13 cellular contexts compared by ENCODE assay signal in the genomic region with DNA sequence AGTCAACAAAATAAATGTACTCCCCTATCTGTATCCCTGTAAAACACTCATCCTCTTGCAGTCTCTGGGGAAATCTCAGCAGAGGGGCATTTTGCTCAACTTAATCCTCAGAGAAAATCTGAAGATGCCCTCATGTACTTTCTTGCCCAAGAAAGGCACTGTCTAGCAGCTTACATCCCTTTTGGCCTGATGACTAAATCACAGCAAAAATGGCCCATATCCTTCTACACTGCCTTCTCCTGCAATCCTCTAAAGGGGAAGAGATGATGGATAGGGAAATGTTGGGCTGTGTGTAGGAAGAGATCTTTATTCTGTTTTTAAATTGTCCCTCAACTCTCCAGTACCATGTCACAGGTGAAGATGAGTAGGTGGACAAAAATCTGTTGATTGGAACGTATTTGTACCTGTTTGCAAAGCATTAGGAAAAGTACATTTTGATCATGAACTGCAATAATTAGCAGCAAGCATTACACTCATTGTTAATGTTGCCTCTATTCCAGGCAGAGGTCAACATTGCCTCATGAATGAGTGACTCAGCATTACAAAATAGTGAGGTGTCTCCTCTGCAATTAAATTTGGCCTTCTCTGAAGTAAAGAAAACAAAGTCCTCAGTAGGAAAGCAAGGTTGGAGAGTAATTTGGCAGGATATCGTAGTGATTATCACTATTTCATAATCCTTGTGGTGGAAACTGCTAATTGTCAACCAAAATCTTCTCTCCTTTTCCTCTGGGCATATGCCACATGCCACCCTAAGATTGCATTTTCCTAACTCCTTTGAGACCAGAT.
DNase-seq lines count a peak whose midpoint lies in the region; ATAC-seq, FAIRE-seq and TF ChIP-seq lines count a peak whose summit lies in the region.
"Had no signal": no experiment of that assay in that cellular context is flagged by ENCODE, and none has a peak within 500 bp of the region (broad histone marks: within the 10 kb centered on the region; RNA-seq: fewer than 3 reads in every experiment).

No MANE protein-coding gene starts in this region.

- no peaks in the 10 kb centered on the region for H3K4me1 Mint-ChIP-seq in CD4-positive, alpha-beta memory T cell

- H3K9me3 ChIP-seq in K562 (replicated peaks; ENCODE audit: control insufficient read depth, insufficient read depth, low read depth, low read length), result no peaks in the 10 kb centered on the region
- no peaks in the 10 kb centered on the region for H3K9me3 ChIP-seq in CD4-positive, alpha-beta memory T cell (ENCODE audit: control insufficient read depth in 1 of 2, low read length in 2 of 2)
- H3K9me3 ChIP-seq: Peyer's patch, stomach had no signal

- 4% methylated on average over 2 of the region's 2 CpGs for WGBS in K562 (ENCODE audit: insufficient coverage, low coverage, missing lambda C conversion rate)

- no peaks in the 10 kb centered on the region for H3K36me3 ChIP-seq in K562 (ENCODE audit: control insufficient read depth, insufficient read depth, low read length)
- H3K36me3 ChIP-seq in CD4-positive, alpha-beta memory T cell (ENCODE audit: insufficient read depth, low read length), result no peaks in the 10 kb centered on the region
- H3K36me3 ChIP-seq: Peyer's patch, stomach had no signal

- no peak overlapping the region for H3K4me3 Mint-ChIP-seq in CD4-positive, alpha-beta memory T cell
- H3K4me3 Mint-ChIP-seq: activated CD4-positive, alpha-beta memory T cell treated with anti-CD3 and anti-CD28 coated beads for 36 hours had no signal

- no peak overlapping the region for H3K9ac ChIP-seq in K562 (ENCODE audit: insufficient read depth in 1 of 2, low read depth in 2 of 2, low read length in 2 of 2)

- H3K27ac Mint-ChIP-seq in CD4-positive, alpha-beta memory T cell, result peak overlapping the region in 1 of 7 donors; percentile 4
- H3K27ac Mint-ChIP-seq: activated CD4-positive, alpha-beta memory T cell treated with anti-CD3 and anti-CD28 coated beads for 36 hours had no signal

- H3K4me2 ChIP-seq in K562 (ENCODE audit: insufficient read depth, low read length), result no peak overlapping the region

- no peak for TF ChIP-seq EP300 in K562 (IDR thresholded peaks at IDR 0.05; ENCODE audit: low read length)

- peaks cover 8 to 9% of the 10 kb centered on the region in 2 donors for H3K27me3 Mint-ChIP-seq in CD4-positive, alpha-beta memory T cell

- H3K4me3 ChIP-seq in K562 (no peak overlapping the region), dorsolateral prefrontal cortex (no peak overlapping the region)
- no peak overlapping the region for H3K4me3 ChIP-seq in CD4-positive, alpha-beta memory T cell (ENCODE audit: low read length in 2 of 2)
- H3K4me3 ChIP-seq: Peyer's patch, stomach had no signal

- intact Hi-C loops in K562 (cut with micrococcal nuclease) (no loop called here), dorsolateral prefrontal cortex (cut with DNase I) (no loop called here)
- intact Hi-C loops in CD4-positive, alpha-beta memory T cell (cut with micrococcal nuclease), result loop anchor here (5.0 kb wide), 1 partner anchor 976 kb away; no protein-coding TSS in a partner anchor

- H3K27me3 ChIP-seq in K562 (ENCODE audit: control insufficient read depth in 2 of 2, insufficient read depth in 2 of 2, low read length in 2 of 2) (no peaks in the 10 kb centered on the region), dorsolateral prefrontal cortex (peaks cover 0 to 5% (median 0%) of the 10 kb centered on the region in 45 donors)
- no peaks in the 10 kb centered on the region for H3K27me3 ChIP-seq in CD4-positive, alpha-beta memory T cell (ENCODE audit: insufficient read depth, low read length)
- H3K27me3 ChIP-seq: Peyer's patch, stomach had no signal

- in situ Hi-C loops in K562 (cut with MboI), result no loop called here

- no peak for FAIRE-seq in K562 (lab: Jason Lieb, UNC)

- TF ChIP-seq RAD21 in K562 (CRISPR knock-in tag; conservative IDR thresholded peaks at IDR 0.05 in 1 of 2, IDR thresholded peaks at IDR 0.05 in 1 of 2), result no peak

- H3K9me3 Mint-ChIP-seq in CD4-positive, alpha-beta memory T cell, result peaks cover 0 to 7% (median 2%) of the 10 kb centered on the region in 8 donors
- H3K9me3 Mint-ChIP-seq: activated CD4-positive, alpha-beta memory T cell treated with anti-CD3 and anti-CD28 coated beads for 36 hours had no signal

- H3K36me3 Mint-ChIP-seq in CD4-positive, alpha-beta memory T cell, result no peaks in the 10 kb centered on the region
- H3K36me3 Mint-ChIP-seq: activated CD4-positive, alpha-beta memory T cell treated with anti-CD3 and anti-CD28 coated beads for 36 hours had no signal

- TF ChIP-seq POLR2A in K562 (conservative IDR thresholded peaks at IDR 0.05), result no peak

- H3K27ac ChIP-seq in K562 (ENCODE audit: extremely low read depth, low read depth, low read length) (no peak overlapping the region), dorsolateral prefrontal cortex (no peak overlapping the region)
- no peak overlapping the region for H3K27ac ChIP-seq in CD4-positive, alpha-beta memory T cell (ENCODE audit: low read depth, low read length)
- H3K27ac ChIP-seq: stomach had no signal

- no peaks in the 10 kb centered on the region for H3K79me2 ChIP-seq in K562 (ENCODE audit: control insufficient read depth, insufficient read depth, low read length)

- no peaks in the 10 kb centered on the region for H3K9me1 ChIP-seq in K562 (ENCODE audit: control insufficient read depth, insufficient read depth, low read length)

- no peak overlapping the region for H2AFZ ChIP-seq in K562 (ENCODE audit: low read depth, low read length)

- TF ChIP-seq CTCF in K562 (IDR thresholded peaks at IDR 0.05 in 2 of 3, conservative IDR thresholded peaks at IDR 0.05 in 1 of 3; ENCODE audit: insufficient read depth in 2 of 3, low read depth in 1 of 3, low read length in 3 of 3), result no peak
- TF ChIP-seq CTCF in dorsolateral prefrontal cortex (IDR thresholded peaks at IDR 0.05 in 54 of 56, conservative IDR thresholded peaks at IDR 0.05 in 2 of 56; ENCODE audit: low read depth in 1 of 56, partially characterized antibody in 56 of 56), result no peak

- no TSS peak for BruUV-seq in K562 (replicated peaks; lab: Mats Ljungman, UMichigan)

- CTCF ChIA-PET in K562 (lab: Yijun Ruan, JAX; ENCODE audit: low intra/inter-chr PET ratio), result no interaction called here
- CTCF ChIA-PET in CD4-positive, alpha-beta memory T cell (lab: Charles Lee; ENCODE audit: partially characterized antibody), result no interaction called here

- H3K4me1 ChIP-seq in K562 (replicated peaks in 1 of 2; ENCODE audit: control insufficient read depth in 2 of 2, insufficient read depth in 2 of 2, low read length in 2 of 2), result no peaks in the 10 kb centered on the region
- no peaks in the 10 kb centered on the region for H3K4me1 ChIP-seq in CD4-positive, alpha-beta memory T cell (ENCODE audit: insufficient read depth, low read length)
- H3K4me1 ChIP-seq: Peyer's patch, stomach had no signal

- H4K20me1 ChIP-seq in K562 (replicated peaks; ENCODE audit: control insufficient read depth, insufficient read depth, low read length), result no peaks in the 10 kb centered on the region

- peak; percentile 59 for DNase-seq in COR-L47 (lab: John Stamatoyannopoulos, UW)
- DNase-seq in HT-29 (ENCODE audit: low spot score), result peak; percentile 7
- DNase-seq in K562 (ENCODE audit: extremely low read depth in 1 of 4, low spot score in 3 of 4), result no peak
- peak; percentile 51 for DNase-seq in kidney tubule cell (ENCODE audit: low spot score)
- DNase-seq in dorsolateral prefrontal cortex, result no peak
- no peak for DNase-seq in CD4-positive, alpha-beta memory T cell
- DNase-seq: activated CD4-positive, alpha-beta memory T cell treated with anti-CD3 and anti-CD28 coated beads for 36 hours; activated gamma-delta T cell; cerebellar nuclear complex; Peyer's patch; stomach had no signal

- POLR2A ChIA-PET in K562 (lab: Yijun Ruan, JAX), result no interaction called here
- POLR2A ChIA-PET in CD4-positive, alpha-beta memory T cell (lab: Charles Lee; ENCODE audit: partially characterized antibody), result no interaction called here

- no peak for ATAC-seq in K562
- no peak for ATAC-seq in HG03439 (IDR thresholded peaks at IDR 0.05; ENCODE audit: unreplicated experiment)
- ATAC-seq in HG03442 (IDR thresholded peaks at IDR 0.05; ENCODE audit: unreplicated experiment), result no peak

TF ChIP-seq in K562, 482 proteins besides CTCF, POLR2A, EP300 and RAD21:
- TF ChIP-seq MAFG (tag; conservative IDR thresholded peaks at IDR 0.05) (peak; percentile 35; the same call in 1 of the 2 replicates), NFE2L1 (tag; IDR thresholded peaks at IDR 0.05; ENCODE audit: borderline replicate concordance, low read depth) (0 out of 2 replicates have a peak, but pooled peaks have one; percentile 11)
- TF ChIP-seq, protein P1, sequence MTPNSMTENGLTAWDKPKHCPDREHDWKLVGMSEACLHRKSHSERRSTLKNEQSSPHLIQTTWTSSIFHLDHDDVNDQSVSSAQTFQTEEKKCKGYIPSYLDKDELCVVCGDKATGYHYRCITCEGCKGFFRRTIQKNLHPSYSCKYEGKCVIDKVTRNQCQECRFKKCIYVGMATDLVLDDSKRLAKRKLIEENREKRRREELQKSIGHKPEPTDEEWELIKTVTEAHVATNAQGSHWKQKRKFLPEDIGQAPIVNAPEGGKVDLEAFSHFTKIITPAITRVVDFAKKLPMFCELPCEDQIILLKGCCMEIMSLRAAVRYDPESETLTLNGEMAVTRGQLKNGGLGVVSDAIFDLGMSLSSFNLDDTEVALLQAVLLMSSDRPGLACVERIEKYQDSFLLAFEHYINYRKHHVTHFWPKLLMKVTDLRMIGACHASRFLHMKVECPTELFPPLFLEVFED (CRISPR knock-in tag; conservative IDR thresholded peaks at IDR 0.05), result no peak

Comparison
In these comparisons a context has a peak if more than half of its experiments do, and no peak if none do; other contexts are left out.
1. DNase-seq: peak in COR-L47 (single experiment), HT-29 (single experiment) and kidney tubule cell (single experiment); none in K562 (0 of 4), dorsolateral prefrontal cortex (0 of 10) and CD4-positive, alpha-beta memory T cell (0 of 5).